Comparison of ENCODE assay signal across 10 cellular contexts in genomic region chr17:55458977-55459376, GRCh38. TPM values are rescaled to one million over a fixed set of nuclear protein-coding genes. Genes with fewer than 3 reads are reported as not detected.
DNase-seq lines count a peak whose midpoint lies in the region; ATAC-seq and TF ChIP-seq lines count a peak whose summit lies in the region.
"Had no signal": no experiment of that assay in that cellular context is flagged by ENCODE, and none has a peak within 500 bp of the region (broad histone marks: within the 10 kb centered on the region; RNA-seq: fewer than 3 reads in every experiment).

No MANE protein-coding gene starts in this region.

- POLR2A ChIA-PET in activated CD4-positive, alpha-beta memory T cell treated with anti-CD3 and anti-CD28 coated beads, Interleukin-2, amount 10 ng/mL, durations not matched to agents 7 days and 5 days (lab: Charles Lee): no interaction called here

- WGBS in sigmoid colon, 2 donors: 85 to 87% methylated on average over 7 of the region's 7 CpGs

- no peaks in the 10 kb centered on the region for H3K9me3 ChIP-seq in sigmoid colon
- H3K9me3 ChIP-seq: right lobe of liver had no signal

- TF ChIP-seq EP300 in sigmoid colon (IDR thresholded peaks at IDR 0.05): no peak

- no peak for TF ChIP-seq POLR2A in sigmoid colon (IDR thresholded peaks at IDR 0.05)

- intact Hi-C loops in sigmoid colon (cut with DNase I): no loop called here

- H3K4me1 ChIP-seq in sigmoid colon: peaks cover 0 to 17% (median 17%) of the 10 kb centered on the region in 4 donors

- peak; percentile 45 for ATAC-seq in HG02678 (IDR thresholded peaks at IDR 0.05; ENCODE audit: unreplicated experiment)
- no peak for ATAC-seq in HG03457 (IDR thresholded peaks at IDR 0.05; ENCODE audit: unreplicated experiment)

- H3K4me1 Mint-ChIP-seq in activated CD4-positive, alpha-beta memory T cell treated with anti-CD3 and anti-CD28 coated beads, Interleukin-2, amount 10 ng/mL, durations not matched to agents 7 days and 5 days: peaks cover 20% of the 10 kb centered on the region

- peaks cover 2% of the 10 kb centered on the region for H3K27me3 Mint-ChIP-seq in activated CD4-positive, alpha-beta memory T cell treated with anti-CD3 and anti-CD28 coated beads, Interleukin-2, amount 10 ng/mL, durations not matched to agents 7 days and 5 days

- no peak for TF ChIP-seq CTCF in sigmoid colon (IDR thresholded peaks at IDR 0.05)

- DNase-seq in COLO829 (ENCODE audit: low spot score) (peak; percentile 54), kidney glomerular epithelial cell (lab: John Stamatoyannopoulos, UW) (peak; percentile 39), NCI-H2029 treated with DMSO at 0.1 percent for 48 hours (lab: John Stamatoyannopoulos, UW) (no peak), sigmoid colon (no peak), nucleus accumbens (lab: John Stamatoyannopoulos, UW) (no peak)
- DNase-seq in activated CD4-positive, alpha-beta memory T cell treated with anti-CD3 and anti-CD28 coated beads, Interleukin-2, amount 10 ng/mL, durations not matched to agents 7 days and 5 days: peak; percentile 26
- DNase-seq: right lobe of liver had no signal

- H3K4me3 Mint-ChIP-seq in activated CD4-positive, alpha-beta memory T cell treated with anti-CD3 and anti-CD28 coated beads, Interleukin-2, amount 10 ng/mL, durations not matched to agents 7 days and 5 days: no peak overlapping the region

- no peak overlapping the region for H3K27ac ChIP-seq in sigmoid colon
- H3K27ac ChIP-seq: right lobe of liver had no signal

- CTCF ChIA-PET in activated CD4-positive, alpha-beta memory T cell treated with anti-CD3 and anti-CD28 coated beads, Interleukin-2, amount 10 ng/mL, durations not matched to agents 7 days and 5 days (lab: Charles Lee): no interaction called here

- no peaks in the 10 kb centered on the region for H3K36me3 Mint-ChIP-seq in activated CD4-positive, alpha-beta memory T cell treated with anti-CD3 and anti-CD28 coated beads, Interleukin-2, amount 10 ng/mL, durations not matched to agents 7 days and 5 days (ENCODE audit: low read depth)

- H3K4me3 ChIP-seq in sigmoid colon: no peak overlapping the region
- H3K4me3 ChIP-seq: right lobe of liver had no signal

- H3K9me3 Mint-ChIP-seq in activated CD4-positive, alpha-beta memory T cell treated with anti-CD3 and anti-CD28 coated beads, Interleukin-2, amount 10 ng/mL, durations not matched to agents 7 days and 5 days: peaks cover 5% of the 10 kb centered on the region

- H3K36me3 ChIP-seq in sigmoid colon: no peaks in the 10 kb centered on the region
- H3K36me3 ChIP-seq: right lobe of liver had no signal

- no peak overlapping the region for H3K27ac Mint-ChIP-seq in activated CD4-positive, alpha-beta memory T cell treated with anti-CD3 and anti-CD28 coated beads, Interleukin-2, amount 10 ng/mL, durations not matched to agents 7 days and 5 days

- no peaks in the 10 kb centered on the region for H3K27me3 ChIP-seq in sigmoid colon
- H3K27me3 ChIP-seq: right lobe of liver had no signal

RNA-seq across cellular contexts. Expression of gene MMD, which starts 37.3 kb away (rescaled TPM):
- 10 to 100 TPM; 29.6 to 30.8 TPM for total RNA-seq in activated CD4-positive, alpha-beta memory T cell treated with anti-CD3 and anti-CD28 coated beads, Interleukin-2, amount 10 ng/mL, durations not matched to agents 7 days and 5 days
- total RNA-seq in sigmoid colon: 10 to 100 TPM; 26.9 to 51.3 (median 34.6) TPM
- 10 to 100 TPM; 12.0 to 17.8 (median 17.0) TPM for polyA plus RNA-seq in sigmoid colon

RNA-seq across cellular contexts. Expression of gene SMIM36, which starts 52.3 kb away (rescaled TPM):
- total RNA-seq in activated CD4-positive, alpha-beta memory T cell treated with anti-CD3 and anti-CD28 coated beads, Interleukin-2, amount 10 ng/mL, durations not matched to agents 7 days and 5 days: not detected
- total RNA-seq in sigmoid colon: not detected
- not detected for polyA plus RNA-seq in sigmoid colon
- total RNA-seq: glomerular endothelial cell, right lobe of liver had no signal

Comparison
In these comparisons a context has a peak if more than half of its experiments do, and no peak if none do; other contexts are left out.
1. DNase-seq: peak in COLO829 (single experiment), activated CD4-positive, alpha-beta memory T cell treated with anti-CD3 and anti-CD28 coated beads, Interleukin-2, amount 10 ng/mL, durations not matched to agents 7 days and 5 days (single experiment) and kidney glomerular epithelial cell (single experiment); none in NCI-H2029 treated with DMSO at 0.1 percent for 48 hours (single experiment), sigmoid colon (single experiment) and nucleus accumbens (0 of 56).